Comparison of ENCODE assay signal across 7 cellular contexts in genomic region chr7:77327932-77328628, GRCh38.
DNase-seq lines count a peak whose midpoint lies in the region; ATAC-seq, FAIRE-seq and TF ChIP-seq lines count a peak whose summit lies in the region.

No MANE protein-coding gene starts in this region.

- H3K36me3 ChIP-seq in IMR-90 (ENCODE audit: control insufficient read depth, insufficient read depth, low read length) (no peaks in the 10 kb centered on the region), small intestine (ENCODE audit: control insufficient read depth in 2 of 2, insufficient read depth in 2 of 2, low read length in 2 of 2) (no peaks in the 10 kb centered on the region)

- DNase-seq in IMR-90 = no peak
- DNase-seq in effector memory CD8-positive, alpha-beta T cell = no peak
- DNase-seq in small intestine = no peak

- H2BK15ac ChIP-seq in IMR-90 (ENCODE audit: low read depth, low read length) = peak overlapping the region; percentile 85

- 0 out of 4 replicates have a peak, but pooled peaks cover 0 to 4% of the 10 kb centered on the region in 2 experiments for H3K79me1 ChIP-seq in IMR-90 (ENCODE audit: low read depth in 1 of 2, low read length in 2 of 2)

- H4K20me1 ChIP-seq in IMR-90 (ENCODE audit: insufficient read depth, low read length) = no peaks in the 10 kb centered on the region

- no TSS peak for BruUV-seq in IMR-90 (replicated peaks; lab: Mats Ljungman, UMichigan)

- H3K4ac ChIP-seq in IMR-90 (ENCODE audit: low read depth, low read length) = peak overlapping the region; percentile 88

- peak overlapping the region; percentile 19; the same call in 1 of the 2 replicates for H3K56ac ChIP-seq in IMR-90 (ENCODE audit: extremely low read depth, insufficient read depth, low read length)

- peak overlapping the region; percentile 69 for H2AK5ac ChIP-seq in IMR-90 (ENCODE audit: low read depth, low read length)

- peak overlapping the region; percentile 30 for H3K23ac ChIP-seq in IMR-90 (ENCODE audit: low read depth, low read length)

- peak overlapping the region; percentile 39 for H3K9ac ChIP-seq in IMR-90 (ENCODE audit: low read depth, low read length)

- H3K4me3 ChIP-seq in IMR-90 (ENCODE audit: insufficient read depth, low read depth, low read length) (no peak overlapping the region), small intestine (ENCODE audit: low read depth in 1 of 2, low read length in 2 of 2) (no peak overlapping the region)

- peak overlapping the region; percentile 61 for H2BK120ac ChIP-seq in IMR-90 (ENCODE audit: low read depth, low read length)

- WGBS in IMR-90 (ENCODE audit: extremely low coverage in 2 of 2, insufficient read length in 1 of 2), 2 experiments = 83% methylated on average over 6 of the region's 6 CpGs; no CpG with 5 or more reads in 1 of the 2 experiments
- WGBS in small intestine, 3 donors = 55 to 85% (median 74%) methylated on average over 6 of the region's 6 CpGs

- intact Hi-C loops in IMR-90 (cut with micrococcal nuclease) = no loop called here

- ATAC-seq in IMR-90 (ENCODE audit: low read depth) = no peak
- peak; percentile 8; the same call in 2 of the 3 replicates for ATAC-seq in SK-N-SH treated with all-trans-retinoic acid at 6 μM for 48 hours
- peak; percentile 49 for ATAC-seq in effector memory CD8-positive, alpha-beta T cell (replicated peaks)
- no peak for ATAC-seq in stimulated activated memory B cell treated with anti-CD40 and anti-IgM and Interleukin-4, amounts not matched to agents 10 μg/mL and 1 μg/mL and 100 μg/mL, for 72 hours
- no peak for ATAC-seq in GM19467 (IDR thresholded peaks at IDR 0.05; ENCODE audit: unreplicated experiment)
- no peak for ATAC-seq in HG02970 (IDR thresholded peaks at IDR 0.05; ENCODE audit: low FRiP score, unreplicated experiment)

- peak overlapping the region; percentile 81 for H2BK20ac ChIP-seq in IMR-90 (ENCODE audit: low read depth, low read length)

- H3K27me3 ChIP-seq in IMR-90 (ENCODE audit: control insufficient read depth, insufficient read depth, low read length) = no peaks in the 10 kb centered on the region
- H3K27me3 ChIP-seq in small intestine (ENCODE audit: control insufficient read depth in 2 of 2, insufficient read depth in 2 of 2, low read length in 2 of 2) = no peaks in the 10 kb centered on the region

- H3K14ac ChIP-seq in IMR-90 (replicated peaks; ENCODE audit: low read depth, low read length) = peak overlapping the region; percentile 84

- CTCF ChIA-PET in IMR-90 (lab: Yijun Ruan, JAX) = interaction anchor here (0.7 to 1.8 kb wide), 2 partner anchors 81 to 264 kb away, joined by 3 to 6 read pairs; no protein-coding TSS in a partner anchor

- dilution Hi-C loops in IMR-90 (cut with HindIII; ENCODE audit: low sequenced_read_pairs, unreplicated experiment) = no loop called here

- peaks cover 14% of the 10 kb centered on the region for H3K36me3 Mint-ChIP-seq in effector memory CD8-positive, alpha-beta T cell (ENCODE audit: insufficient read depth)
- peaks cover 24% of the 10 kb centered on the region for H3K36me3 Mint-ChIP-seq in stimulated activated memory B cell treated with anti-CD40 and anti-IgM and Interleukin-4, amounts not matched to agents 10 μg/mL and 1 μg/mL and 100 μg/mL, for 72 hours

- H3K4me1 ChIP-seq in IMR-90 (ENCODE audit: control insufficient read depth, insufficient read depth, low read length) = peaks cover 29% of the 10 kb centered on the region
- no peaks in the 10 kb centered on the region for H3K4me1 ChIP-seq in small intestine (ENCODE audit: control insufficient read depth in 2 of 2, insufficient read depth in 1 of 2, low read depth in 1 of 2, low read length in 1 of 2)

- POLR2A ChIA-PET in IMR-90 (lab: Charles Lee; ENCODE audit: unreplicated experiment) = interaction anchor here (0.7 kb wide), 1 partner anchor 84 kb away, joined by 10 read pairs; no protein-coding TSS in a partner anchor

- FAIRE-seq in small intestine (lab: Jason Lieb, UNC) = no peak

- no peak for TF ChIP-seq CTCF in IMR-90 (conservative IDR thresholded peaks at IDR 0.05; ENCODE audit: low read depth, low read length)

- H3K9me1 ChIP-seq in IMR-90 (ENCODE audit: insufficient read depth, low read length) = peaks cover 26% of the 10 kb centered on the region

- H3K9me3 ChIP-seq in IMR-90 (ENCODE audit: control insufficient read depth, insufficient read depth, low read length) = no peaks in the 10 kb centered on the region
- H3K9me3 ChIP-seq in small intestine (ENCODE audit: control insufficient read depth, low read depth) = no peaks in the 10 kb centered on the region

- H3K27ac ChIP-seq in IMR-90 (ENCODE audit: insufficient read depth, low read length) (peak overlapping the region; percentile 29), small intestine (ENCODE audit: low read depth in 1 of 2, low read length in 1 of 2) (no peak overlapping the region)

- H3K4me2 ChIP-seq in IMR-90 (ENCODE audit: low read depth, low read length) = no peak overlapping the region

- H3K27me3 Mint-ChIP-seq in effector memory CD8-positive, alpha-beta T cell = no peaks in the 10 kb centered on the region
- no peaks in the 10 kb centered on the region for H3K27me3 Mint-ChIP-seq in stimulated activated memory B cell treated with anti-CD40 and anti-IgM and Interleukin-4, amounts not matched to agents 10 μg/mL and 1 μg/mL and 100 μg/mL, for 72 hours

- H3K4me1 Mint-ChIP-seq in effector memory CD8-positive, alpha-beta T cell (ENCODE audit: low read depth in 2 of 2) = peaks cover 40 to 47% of the 10 kb centered on the region in 2 donors
- peaks cover 43% of the 10 kb centered on the region for H3K4me1 Mint-ChIP-seq in stimulated activated memory B cell treated with anti-CD40 and anti-IgM and Interleukin-4, amounts not matched to agents 10 μg/mL and 1 μg/mL and 100 μg/mL, for 72 hours

- H2AK9ac ChIP-seq in IMR-90 (replicated peaks; ENCODE audit: low read depth, low read length, poor library complexity) = no peak overlapping the region

- in situ Hi-C loops in IMR-90 (cut with MboI; ENCODE audit: low sequenced_read_pairs) = loop anchor here (5.0 kb wide), 1 partner anchor 81 kb away; no protein-coding TSS in a partner anchor

- no peak for TF ChIP-seq POLR2A in IMR-90 (IDR thresholded peaks at IDR 0.05; ENCODE audit: low read depth, low read length)

- H2AFZ ChIP-seq in IMR-90 (replicated peaks; ENCODE audit: low read length, poor library complexity) = peak overlapping the region; percentile 52

- peak overlapping the region; percentile 86 for H2BK5ac ChIP-seq in IMR-90 (ENCODE audit: low read depth, low read length, poor library complexity, severe bottlenecking)

- no peak for TF ChIP-seq RAD21 in IMR-90 (IDR thresholded peaks at IDR 0.05; ENCODE audit: low read length)

- H3K4me3 Mint-ChIP-seq in effector memory CD8-positive, alpha-beta T cell = peak overlapping the region; percentile 62 to 77
- H3K4me3 Mint-ChIP-seq in stimulated activated memory B cell treated with anti-CD40 and anti-IgM and Interleukin-4, amounts not matched to agents 10 μg/mL and 1 μg/mL and 100 μg/mL, for 72 hours = no peak overlapping the region

- peak overlapping the region; percentile 69 for H4K91ac ChIP-seq in IMR-90 (ENCODE audit: insufficient read depth, low read depth, low read length)

- H4K8ac ChIP-seq in IMR-90 (ENCODE audit: low read depth in 2 of 2, low read length in 2 of 2) = peak overlapping the region; percentile 59 to 70

- peak overlapping the region; percentile 77 for H3K18ac ChIP-seq in IMR-90 (ENCODE audit: low read depth, low read length)

- H3K27ac Mint-ChIP-seq in effector memory CD8-positive, alpha-beta T cell = peak overlapping the region; percentile 82 to 93
- peak overlapping the region; percentile 29 for H3K27ac Mint-ChIP-seq in stimulated activated memory B cell treated with anti-CD40 and anti-IgM and Interleukin-4, amounts not matched to agents 10 μg/mL and 1 μg/mL and 100 μg/mL, for 72 hours

- H3K9me3 Mint-ChIP-seq in effector memory CD8-positive, alpha-beta T cell = no peaks in the 10 kb centered on the region
- H3K9me3 Mint-ChIP-seq in stimulated activated memory B cell treated with anti-CD40 and anti-IgM and Interleukin-4, amounts not matched to agents 10 μg/mL and 1 μg/mL and 100 μg/mL, for 72 hours = no peaks in the 10 kb centered on the region

- peak overlapping the region; percentile 88 for H4K5ac ChIP-seq in IMR-90 (ENCODE audit: low read depth, low read length)

TF ChIP-seq in IMR-90, 13 proteins besides CTCF, POLR2A, EP300 and RAD21 (continues in another document):
- TF ChIP-seq MAZ (IDR thresholded peaks at IDR 0.05; ENCODE audit: borderline replicate concordance, low read depth, low read length) = no peak
- no peak for TF ChIP-seq FOS (IDR thresholded peaks at IDR 0.05; ENCODE audit: low read depth, low read length)
- TF ChIP-seq ELK1 (IDR thresholded peaks at IDR 0.05; ENCODE audit: borderline replicate concordance, low read depth, low read length) = no peak
- no peak for TF ChIP-seq RCOR1 (IDR thresholded peaks at IDR 0.05; ENCODE audit: insufficient replicate concordance, low read length)

TF ChIP-seq in SK-N-SH treated with all-trans-retinoic acid at 6 μM for 48 hours, 23 proteins besides CTCF, POLR2A, EP300 and RAD21 (continues in another document):
- TF ChIP-seq ARNTL (CRISPR knock-in tag; IDR thresholded peaks at IDR 0.05; ENCODE audit: borderline replicate concordance, low read depth) = no peak
- TF ChIP-seq ZNF70 (CRISPR knock-in tag; IDR thresholded peaks at IDR 0.05) = no peak
- no peak for TF ChIP-seq ZFP3 (CRISPR knock-in tag; IDR thresholded peaks at IDR 0.05)
- no peak for TF ChIP-seq OSR1 (CRISPR knock-in tag; IDR thresholded peaks at IDR 0.05)
- no peak for TF ChIP-seq TSHZ2 (CRISPR knock-in tag; IDR thresholded peaks at IDR 0.05)
- no peak for TF ChIP-seq SNAI2 (CRISPR knock-in tag; IDR thresholded peaks at IDR 0.05)

Comparison
In these comparisons a context has a peak if more than half of its experiments do, and no peak if none do; other contexts are left out.
1. ATAC-seq: peak in SK-N-SH treated with all-trans-retinoic acid at 6 μM for 48 hours (single experiment) and effector memory CD8-positive, alpha-beta T cell (single experiment); none in IMR-90 (single experiment), stimulated activated memory B cell treated with anti-CD40 and anti-IgM and Interleukin-4, amounts not matched to agents 10 μg/mL and 1 μg/mL and 100 μg/mL, for 72 hours (single experiment), GM19467 (single experiment) and HG02970 (single experiment).